ENCODE assay signal across 20 cellular contexts in the genomic region with DNA sequence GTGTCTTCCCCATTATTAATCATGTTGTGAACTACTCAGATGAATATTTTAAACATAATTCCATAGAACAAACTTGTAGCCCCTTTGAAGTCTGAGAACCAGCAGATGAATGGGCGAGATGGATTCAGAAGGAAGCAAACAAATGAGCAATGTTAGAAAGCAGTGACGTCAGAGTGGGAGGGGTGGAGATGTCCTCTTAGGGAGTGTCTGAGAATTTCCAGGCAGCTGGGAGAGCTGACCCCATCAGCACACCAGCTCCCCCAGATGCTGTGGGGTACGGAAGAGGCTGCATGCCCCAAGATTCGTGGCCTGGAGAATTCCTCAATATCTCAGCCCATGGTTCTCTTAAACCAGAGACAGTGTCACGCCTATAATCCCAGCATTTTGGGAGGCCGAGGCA.
DNase-seq lines count a peak whose midpoint lies in the region; ATAC-seq and TF ChIP-seq lines count a peak whose summit lies in the region.
"Had no signal": no experiment of that assay in that cellular context is flagged by ENCODE, and none has a peak within 500 bp of the region (broad histone marks: within the 10 kb centered on the region; RNA-seq: fewer than 3 reads in every experiment).

No MANE protein-coding gene starts in this region.

- TF ChIP-seq CTCF in A673 (conservative IDR thresholded peaks at IDR 0.05; ENCODE audit: low read depth, low read length) = no peak
- TF ChIP-seq CTCF in IMR-90 (conservative IDR thresholded peaks at IDR 0.05; ENCODE audit: low read depth, low read length) = no peak
- no peak for TF ChIP-seq CTCF in cardiac fibroblast (IDR thresholded peaks at IDR 0.05; ENCODE audit: low read depth, low read length)

- no peak overlapping the region for H4K8ac ChIP-seq in IMR-90 (ENCODE audit: low read depth in 2 of 2, low read length in 2 of 2)

- H4K91ac ChIP-seq in IMR-90 (ENCODE audit: insufficient read depth, low read depth, low read length) = no peak overlapping the region

- no peak overlapping the region for H3K4ac ChIP-seq in IMR-90 (ENCODE audit: low read depth, low read length)

- H2AK5ac ChIP-seq in IMR-90 (ENCODE audit: low read depth, low read length) = no peak overlapping the region

- peaks cover 7% of the 10 kb centered on the region; the same call in 1 of the 2 replicates for H3K9me1 ChIP-seq in IMR-90 (ENCODE audit: insufficient read depth, low read length)

- no peaks in the 10 kb centered on the region for H3K4me1 ChIP-seq in A673 (ENCODE audit: insufficient read depth, low read length, poor library complexity, severe bottlenecking)
- no peaks in the 10 kb centered on the region for H3K4me1 ChIP-seq in IMR-90 (ENCODE audit: control insufficient read depth, insufficient read depth, low read length)
- H3K4me1 ChIP-seq: adrenal gland, gastroesophageal sphincter, pancreas had no signal

- POLR2A ChIA-PET in A673 (lab: Charles Lee; ENCODE audit: low non-redundant PET) (no interaction called here), IMR-90 (lab: Charles Lee; ENCODE audit: unreplicated experiment) (no interaction called here)

- DNase-seq in A673 (ENCODE audit: low spot score) (peak; percentile 38), IMR-90 (peak; percentile 58), cardiac fibroblast (ENCODE audit: low read depth in 2 of 2) (peak; percentile 17 to 41), inferior parietal cortex (ENCODE audit: extremely low spot score) (peak; percentile 38), DMS 273 treated with DMSO at 0.1 percent for 48 hours (lab: John Stamatoyannopoulos, UW) (no peak), NCI-H2171 treated with DMSO at 0.1 percent for 48 hours (lab: John Stamatoyannopoulos, UW) (no peak), NCI-H1417 (lab: John Stamatoyannopoulos, UW) (no peak)
- no peak for DNase-seq in activated effector memory CD4-positive, alpha-beta T cell treated with anti-CD3 and anti-CD28 coated beads, Interleukin-2, amount 50 U/mL, for 16 hours
- DNase-seq: activated CD8-positive, alpha-beta memory T cell treated with anti-CD3 and anti-CD28 coated beads for 24 hours; adrenal gland; CD8-positive, alpha-beta memory T cell; cerebellar nuclear complex; naive B cell; NCI-H1417 treated with DMSO at 0.1 percent for 48 hours; NCI-H2227 treated with DMSO at 0.1 percent for 48 hours; pancreas; Right ventricle myocardium superior; stimulated activated CD4-positive, alpha-beta T cell treated with anti-CD3 and anti-CD28 coated beads, Interleukin-2, amount 100 ng/mL, for 48 hours had no signal

- H2BK5ac ChIP-seq in IMR-90 (ENCODE audit: low read depth, low read length, poor library complexity, severe bottlenecking) = no peak overlapping the region

- CTCF ChIA-PET in A673 (lab: Charles Lee) (interaction anchor here (0.6 kb wide), 1 partner anchor 88 kb away, joined by 8 read pairs; no protein-coding TSS in a partner anchor), IMR-90 (lab: Yijun Ruan, JAX) (no interaction called here)

- BruUV-seq in A673 (replicated peaks; lab: Mats Ljungman, UMichigan) (no TSS peak), IMR-90 (replicated peaks; lab: Mats Ljungman, UMichigan) (no TSS peak)

- no peaks in the 10 kb centered on the region for H3K9me3 ChIP-seq in A673 (ENCODE audit: low read depth, low read length, poor library complexity, severe bottlenecking)
- no peaks in the 10 kb centered on the region for H3K9me3 ChIP-seq in IMR-90 (ENCODE audit: control insufficient read depth, insufficient read depth, low read length)
- H3K9me3 ChIP-seq: adrenal gland, gastroesophageal sphincter, pancreas had no signal

- no peak overlapping the region for H4K5ac ChIP-seq in IMR-90 (ENCODE audit: low read depth, low read length)

- H3K4me3 ChIP-seq in A673 (ENCODE audit: low read depth, low read length, poor library complexity, severe bottlenecking) (no peak overlapping the region), IMR-90 (ENCODE audit: insufficient read depth, low read depth, low read length) (no peak overlapping the region), cardiac fibroblast (replicated peaks in 1 of 2; ENCODE audit: low read depth in 2 of 2, low read length in 2 of 2) (no peak overlapping the region)
- H3K4me3 ChIP-seq: adrenal gland, gastroesophageal sphincter, pancreas had no signal

- no peak overlapping the region for H2BK120ac ChIP-seq in IMR-90 (ENCODE audit: low read depth, low read length)

- no peak overlapping the region for H3K23ac ChIP-seq in IMR-90 (ENCODE audit: low read depth, low read length)

- dilution Hi-C loops in IMR-90 (cut with HindIII; ENCODE audit: low sequenced_read_pairs, unreplicated experiment) = no loop called here

- H3K56ac ChIP-seq in IMR-90 (ENCODE audit: extremely low read depth, insufficient read depth, low read length) = no peak overlapping the region

- H2AFZ ChIP-seq in IMR-90 (replicated peaks; ENCODE audit: low read length, poor library complexity) = no peak overlapping the region

- H2BK15ac ChIP-seq in IMR-90 (ENCODE audit: low read depth, low read length) = no peak overlapping the region

- 54% methylated on average over 3 of the region's 6 CpGs; no CpG with 5 or more reads in 1 of the 2 experiments for WGBS in IMR-90 (ENCODE audit: extremely low coverage in 2 of 2, insufficient read length in 1 of 2), 2 experiments

- no peak overlapping the region for H2BK20ac ChIP-seq in IMR-90 (ENCODE audit: low read depth, low read length)

- H3K4me2 ChIP-seq in IMR-90 (ENCODE audit: low read depth, low read length) = no peak overlapping the region
- H3K4me2 ChIP-seq: KMS-11 had no signal

- H3K18ac ChIP-seq in IMR-90 (ENCODE audit: low read depth, low read length) = no peak overlapping the region

- H3K27me3 ChIP-seq in A673 (replicated peaks; ENCODE audit: insufficient read depth, low read depth, low read length, poor library complexity) (no peaks in the 10 kb centered on the region), IMR-90 (ENCODE audit: control insufficient read depth, insufficient read depth, low read length) (no peaks in the 10 kb centered on the region)
- H3K27me3 ChIP-seq: adrenal gland, gastroesophageal sphincter, pancreas had no signal

- H3K14ac ChIP-seq in IMR-90 (replicated peaks; ENCODE audit: low read depth, low read length) = no peak overlapping the region

- no peak for TF ChIP-seq RAD21 in IMR-90 (IDR thresholded peaks at IDR 0.05; ENCODE audit: low read length)

- no peaks in the 10 kb centered on the region for H3K36me3 ChIP-seq in A673 (ENCODE audit: insufficient read depth, low read length, poor library complexity, severe bottlenecking)
- peaks cover 15% of the 10 kb centered on the region for H3K36me3 ChIP-seq in IMR-90 (ENCODE audit: control insufficient read depth, insufficient read depth, low read length)

- no peak for TF ChIP-seq POLR2A in IMR-90 (IDR thresholded peaks at IDR 0.05; ENCODE audit: low read depth, low read length)

- no peak overlapping the region for H3K9ac ChIP-seq in IMR-90 (ENCODE audit: low read depth, low read length)
- H3K9ac ChIP-seq: KMS-11 had no signal

- no peak overlapping the region for H3K27ac ChIP-seq in A673 (ENCODE audit: low read depth, low read length, poor library complexity, severe bottlenecking)
- no peak overlapping the region for H3K27ac ChIP-seq in IMR-90 (ENCODE audit: insufficient read depth, low read length)
- H3K27ac ChIP-seq: adrenal gland, gastroesophageal sphincter, KMS-11, pancreas had no signal

- H2AK9ac ChIP-seq in IMR-90 (replicated peaks; ENCODE audit: low read depth, low read length, poor library complexity) = no peak overlapping the region

- ATAC-seq in IMR-90 (ENCODE audit: low read depth) = peak; percentile 70; the same call in 1 of the 2 replicates
- ATAC-seq: gastroesophageal sphincter, pancreas had no signal

- 0 out of 2 replicates have a peak, but pooled peaks cover 6% of the 10 kb centered on the region for H4K20me1 ChIP-seq in IMR-90 (ENCODE audit: insufficient read depth, low read length)

- H3K79me1 ChIP-seq in IMR-90 (ENCODE audit: low read depth in 1 of 2, low read length in 2 of 2) = peaks cover 0 to 28% of the 10 kb centered on the region in 2 experiments; a peak in 2 of 4 replicates

- intact Hi-C loops in A673 (cut with micrococcal nuclease; ENCODE audit: unreplicated experiment) (no loop called here), IMR-90 (cut with micrococcal nuclease) (no loop called here)

- in situ Hi-C loops in IMR-90 (cut with MboI; ENCODE audit: low sequenced_read_pairs) = no loop called here

TF ChIP-seq in IMR-90, 13 proteins besides CTCF, POLR2A, EP300 and RAD21 (continues in another document):
- TF ChIP-seq RFX5 (IDR thresholded peaks at IDR 0.05; ENCODE audit: low read depth, low read length) = no peak
- TF ChIP-seq, protein P1, sequence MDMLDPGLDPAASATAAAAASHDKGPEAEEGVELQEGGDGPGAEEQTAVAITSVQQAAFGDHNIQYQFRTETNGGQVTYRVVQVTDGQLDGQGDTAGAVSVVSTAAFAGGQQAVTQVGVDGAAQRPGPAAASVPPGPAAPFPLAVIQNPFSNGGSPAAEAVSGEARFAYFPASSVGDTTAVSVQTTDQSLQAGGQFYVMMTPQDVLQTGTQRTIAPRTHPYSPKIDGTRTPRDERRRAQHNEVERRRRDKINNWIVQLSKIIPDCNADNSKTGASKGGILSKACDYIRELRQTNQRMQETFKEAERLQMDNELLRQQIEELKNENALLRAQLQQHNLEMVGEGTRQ (IDR thresholded peaks at IDR 0.05; ENCODE audit: low read depth, low read length) = no peak
- TF ChIP-seq CHD1 (IDR thresholded peaks at IDR 0.05; ENCODE audit: low read depth, low read length) = no peak
- TF ChIP-seq MXI1 (IDR thresholded peaks at IDR 0.05; ENCODE audit: borderline replicate concordance, low read depth, low read length) = no peak
- TF ChIP-seq, protein P2, sequence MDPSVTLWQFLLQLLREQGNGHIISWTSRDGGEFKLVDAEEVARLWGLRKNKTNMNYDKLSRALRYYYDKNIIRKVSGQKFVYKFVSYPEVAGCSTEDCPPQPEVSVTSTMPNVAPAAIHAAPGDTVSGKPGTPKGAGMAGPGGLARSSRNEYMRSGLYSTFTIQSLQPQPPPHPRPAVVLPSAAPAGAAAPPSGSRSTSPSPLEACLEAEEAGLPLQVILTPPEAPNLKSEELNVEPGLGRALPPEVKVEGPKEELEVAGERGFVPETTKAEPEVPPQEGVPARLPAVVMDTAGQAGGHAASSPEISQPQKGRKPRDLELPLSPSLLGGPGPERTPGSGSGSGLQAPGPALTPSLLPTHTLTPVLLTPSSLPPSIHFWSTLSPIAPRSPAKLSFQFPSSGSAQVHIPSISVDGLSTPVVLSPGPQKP (IDR thresholded peaks at IDR 0.05; ENCODE audit: borderline replicate concordance, low read depth, low read length) = no peak
- TF ChIP-seq RCOR1 (IDR thresholded peaks at IDR 0.05; ENCODE audit: insufficient replicate concordance, low read length) = no peak
- no peak for TF ChIP-seq CEBPB (IDR thresholded peaks at IDR 0.05; ENCODE audit: low read depth, low read length)
- TF ChIP-seq NFE2L2 (IDR thresholded peaks at IDR 0.05; ENCODE audit: low read depth, low read length) = no peak
- no peak for TF ChIP-seq MAFK (IDR thresholded peaks at IDR 0.05; ENCODE audit: low read depth, low read length)
- no peak for TF ChIP-seq FOS (IDR thresholded peaks at IDR 0.05; ENCODE audit: low read depth, low read length)
- TF ChIP-seq SMC3 (IDR thresholded peaks at IDR 0.05; ENCODE audit: low read depth, low read length) = no peak
- TF ChIP-seq MAZ (IDR thresholded peaks at IDR 0.05; ENCODE audit: borderline replicate concordance, low read depth, low read length) = no peak

Comparison
In these comparisons a context has a peak if more than half of its experiments do, and no peak if none do; other contexts are left out.
1. DNase-seq: peak in A673 (single experiment), IMR-90 (single experiment), cardiac fibroblast (2 of 2) and inferior parietal cortex (single experiment); none in activated effector memory CD4-positive, alpha-beta T cell treated with anti-CD3 and anti-CD28 coated beads, Interleukin-2, amount 50 U/mL, for 16 hours (single experiment), DMS 273 treated with DMSO at 0.1 percent for 48 hours (single experiment), NCI-H2171 treated with DMSO at 0.1 percent for 48 hours (single experiment) and NCI-H1417 (0 of 3).